In the genomic region with DNA sequence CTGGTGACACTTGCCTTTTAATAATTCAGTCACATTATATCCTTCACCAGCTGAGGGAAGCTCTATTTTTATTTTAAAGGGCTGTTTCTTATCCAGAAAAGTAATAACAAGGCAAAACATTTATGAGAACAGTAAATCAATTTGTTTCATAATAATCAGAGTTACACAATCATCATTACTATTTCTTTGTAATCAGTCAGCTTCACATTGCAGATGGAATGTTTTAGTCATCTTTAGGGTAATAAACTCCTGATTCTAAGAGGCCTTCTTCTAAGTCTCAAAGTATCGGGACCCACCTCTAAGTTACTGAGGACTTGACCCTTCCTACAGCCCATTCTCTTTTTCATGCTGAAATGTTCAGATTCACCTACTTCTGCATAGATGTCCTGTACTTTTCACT, we compare ENCODE assay signal across 13 cellular contexts.
A peak's percentile ranks its signal among the peaks of the same experiment; 100 is the strongest.
DNase-seq lines count a peak whose midpoint lies in the region; ATAC-seq, FAIRE-seq and TF ChIP-seq lines count a peak whose summit lies in the region.
"Had no signal": no experiment of that assay in that cellular context is flagged by ENCODE, and none has a peak within 500 bp of the region (broad histone marks: within the 10 kb centered on the region; RNA-seq: fewer than 3 reads in every experiment).

No MANE protein-coding gene starts in this region.

- no peaks in the 10 kb centered on the region for H3K36me3 ChIP-seq in left ventricle myocardium inferior
- H3K36me3 ChIP-seq in pancreas, result no peaks in the 10 kb centered on the region

- TF ChIP-seq CTCF in left ventricle myocardium inferior (IDR thresholded peaks at IDR 0.05; ENCODE audit: borderline replicate concordance) (no peak), epithelial cell of esophagus (IDR thresholded peaks at IDR 0.05; ENCODE audit: insufficient read depth, low read depth, low read length, missing control alignments) (no peak), pancreas (IDR thresholded peaks at IDR 0.05) (no peak)

- H3K4me3 ChIP-seq in left ventricle myocardium inferior, result no peak overlapping the region
- no peak overlapping the region for H3K4me3 ChIP-seq in epithelial cell of esophagus (ENCODE audit: low read length)
- no peak overlapping the region for H3K4me3 ChIP-seq in pancreas

- peaks cover 10% of the 10 kb centered on the region for H3K9me3 ChIP-seq in left ventricle myocardium inferior (replicated peaks)
- no peaks in the 10 kb centered on the region for H3K9me3 ChIP-seq in pancreas

- DNase-seq in left ventricle myocardium inferior, result no peak
- DNase-seq in cardiac septum (ENCODE audit: low spot score), result no peak
- peak; percentile 54 for DNase-seq in epithelial cell of esophagus (ENCODE audit: low read depth)
- DNase-seq in pancreas, result no peak
- no peak for DNase-seq in NCI-H226
- DNase-seq in UCSD-AML1 (lab: John Stamatoyannopoulos, UW; ENCODE audit: unreplicated experiment), result no peak
- DNase-seq: activated CD4-positive, alpha-beta memory T cell treated with anti-CD3 and anti-CD28 coated beads, Interleukin-2, amount 10 ng/mL, durations not matched to agents 7 days and 5 days; GF-D8; NCI-H1694 treated with DMSO at 0.1 percent for 48 hours; NCI-H524; PC-3 had no signal

- H3K27ac ChIP-seq in left ventricle myocardium inferior (replicated peaks), result peak overlapping the region; percentile 35
- peak overlapping the region in 1 of 4 donors; percentile 39 for H3K27ac ChIP-seq in pancreas

- ATAC-seq in pancreas (peak in 3 of 4 donors; percentile 21 to 40 (median 30)), GM21528 (IDR thresholded peaks at IDR 0.05; ENCODE audit: low FRiP score, unreplicated experiment) (no peak), GM18502 (IDR thresholded peaks at IDR 0.05; ENCODE audit: poor library complexity, unreplicated experiment) (no peak)
- ATAC-seq: PC-3 had no signal

- H3K27me3 ChIP-seq in left ventricle myocardium inferior (ENCODE audit: low read depth) (no peaks in the 10 kb centered on the region), pancreas (no peaks in the 10 kb centered on the region)

- intact Hi-C loops in left ventricle myocardium inferior (cut with micrococcal nuclease), result no loop called here
- intact Hi-C loops in cardiac septum (cut with DNase I), result no loop called here
- intact Hi-C loops in pancreas (cut with DNase I), result no loop called here

- peaks cover 18% of the 10 kb centered on the region for H3K4me1 ChIP-seq in left ventricle myocardium inferior
- peaks cover 0 to 7% (median 0%) of the 10 kb centered on the region in 3 donors for H3K4me1 ChIP-seq in pancreas

- WGBS in pancreas, 2 donors, result 61 to 76% methylated on average over 1 of the region's 1 CpG

- no peak for FAIRE-seq in pancreas (lab: Jason Lieb, UNC)

Comparison
In these comparisons a context has a peak if more than half of its experiments do, and no peak if none do; other contexts are left out.
1. ATAC-seq: peak in pancreas (3 of 4); none in GM21528 (single experiment) and GM18502 (single experiment).